9 cellular contexts compared by ENCODE assay signal in genomic region chr1:153771841-153772593, GRCh38. TPM values are rescaled to one million over a fixed set of nuclear protein-coding genes. Genes with fewer than 3 reads are reported as not detected.
DNase-seq lines count a peak whose midpoint lies in the region; ATAC-seq and TF ChIP-seq lines count a peak whose summit lies in the region.
"Had no signal": no experiment of that assay in that cellular context is flagged by ENCODE, and none has a peak within 500 bp of the region (broad histone marks: within the 10 kb centered on the region; RNA-seq: fewer than 3 reads in every experiment).

No MANE protein-coding gene starts in this region.

- no peak for TF ChIP-seq POLR2A in stomach (IDR thresholded peaks at IDR 0.05)

- in situ Hi-C loops in G401 (cut with HindIII; ENCODE audit: low sequenced_read_pairs): no loop called here

- no peaks in the 10 kb centered on the region for H3K27me3 ChIP-seq in foreskin keratinocyte
- no peaks in the 10 kb centered on the region for H3K27me3 ChIP-seq in stomach

- TF ChIP-seq EP300 in stomach (IDR thresholded peaks at IDR 0.05): no peak

- ATAC-seq in foreskin keratinocyte: no peak

- H3K9me3 ChIP-seq in stomach: no peaks in the 10 kb centered on the region

- H3K4me1 ChIP-seq in foreskin keratinocyte (peaks cover 5% of the 10 kb centered on the region), stomach (peaks cover 55 to 94% (median 78%) of the 10 kb centered on the region in 4 donors)

- CTCF ChIA-PET in RWPE1 (lab: Yijun Ruan, JAX): interaction anchor here (0.6 to 1.5 kb wide), 3 partner anchors 68 to 113 kb away, joined by 3 to 4 read pairs (median 4); no protein-coding TSS in a partner anchor

- intact Hi-C loops in stomach (cut with DNase I; ENCODE audit: low total_unique reads): no loop called here

- WGBS in stomach, 5 donors: 80 to 88% (median 83%) methylated on average over 16 to 21 of the region's 21 CpGs

- H3K4me3 ChIP-seq in GM12875 (ENCODE audit: low read depth, low read length) (no peak overlapping the region), stomach (no peak overlapping the region)

- TF ChIP-seq CTCF in GM12875 (IDR thresholded peaks at IDR 0.05; ENCODE audit: borderline replicate concordance, insufficient read depth, low read depth, low read length) (peak; percentile 53; the same call in 1 of the 2 replicates), RWPE1 (conservative IDR thresholded peaks at IDR 0.05; ENCODE audit: low read depth) (peak; percentile 54), foreskin keratinocyte (conservative IDR thresholded peaks at IDR 0.05) (peak; percentile 46), stomach (IDR thresholded peaks at IDR 0.05) (peak in 1 of 7 experiments; percentile 29)

- DNase-seq in RWPE1 (ENCODE audit: low spot score) (no peak), foreskin keratinocyte (no peak), stomach (no peak), NCI-H510A (lab: John Stamatoyannopoulos, UW) (no peak), HT-29 (ENCODE audit: low spot score) (no peak), G401 (ENCODE audit: low spot score) (no peak)
- DNase-seq: naive B cell, T1000 had no signal

- H3K36me3 ChIP-seq in stomach: peaks cover 26 to 64% (median 62%) of the 10 kb centered on the region in 4 donors

- H3K27ac ChIP-seq in RWPE1 (peak overlapping the region; percentile 96), foreskin keratinocyte (no peak overlapping the region), stomach (peak overlapping the region in 3 of 5 donors; percentile 52 to 92 (median 89))

- POLR2A ChIA-PET in RWPE1 (lab: Yijun Ruan, JAX; ENCODE audit: low non-redundant PET): no interaction called here

RNA-seq across cellular contexts. Expression of gene SLC27A3, which starts 3.2 kb away (rescaled TPM):
- total RNA-seq in foreskin keratinocyte (10.3 and 11.4 TPM in 2 replicates), stomach (10 to 100 TPM; 14.9 to 89.9 (median 62.2) TPM)
- polyA plus RNA-seq in foreskin keratinocyte (15.0 TPM in 2 replicates), stomach (10 to 100 TPM; 17.4 to 86.8 (median 44.1) TPM)
- 13.8 and 14.7 TPM in 2 replicates for total RNA-seq in HT-29 (2014; rRNA removed; shearing (Covaris generic))
- 1.4 and 5.4 TPM in 2 replicates for total RNA-seq in G401 (2014; rRNA removed; shearing (Covaris generic))

RNA-seq across cellular contexts. Expression of gene INTS3, which starts 44.2 kb away (rescaled TPM):
- total RNA-seq in foreskin keratinocyte (33.2 TPM in 2 replicates), stomach (10 to 100 TPM; 28.1 to 48.2 (median 39.4) TPM)
- polyA plus RNA-seq in foreskin keratinocyte (18.8 and 20.3 TPM in 2 replicates), stomach (10 to 100 TPM; 11.0 to 39.2 (median 19.1) TPM)
- total RNA-seq in HT-29 (2014; rRNA removed; shearing (Covaris generic)): 23.4 and 28.9 TPM in 2 replicates
- 20.7 and 21.1 TPM in 2 replicates for total RNA-seq in G401 (2014; rRNA removed; shearing (Covaris generic))
